14 cellular contexts compared by ENCODE assay signal in genomic region chr2:45852450-45853150, GRCh38.
A peak's percentile ranks its signal among the peaks of the same experiment; 100 is the strongest.
DNase-seq lines count a peak whose midpoint lies in the region; ATAC-seq lines count a peak whose summit lies in the region.
"Had no signal": no experiment of that assay in that cellular context is flagged by ENCODE, and none has a peak within 500 bp of the region (broad histone marks: within the 10 kb centered on the region; RNA-seq: fewer than 3 reads in every experiment).

No MANE protein-coding gene starts in this region.

- H3K9me3 Mint-ChIP-seq in stimulated activated memory B cell treated with anti-CD40 and anti-IgM and Interleukin-4, amounts not matched to agents 10 μg/mL and 1 μg/mL and 100 μg/mL, for 72 hours = peaks cover 3% of the 10 kb centered on the region

- DNase-seq in NCI-H146 (lab: John Stamatoyannopoulos, UW) (peak; percentile 87), NCI-H146 treated with DMSO at 0.1 percent for 48 hours (lab: John Stamatoyannopoulos, UW; ENCODE audit: unreplicated experiment) (no peak), NCI-H2227 treated with DMSO at 0.1 percent for 48 hours (lab: John Stamatoyannopoulos, UW) (no peak), NCI-H2227 (lab: John Stamatoyannopoulos, UW; ENCODE audit: unreplicated experiment) (no peak)
- DNase-seq: 8988T, Caco-2, cortex of kidney, GOT3, NCI-H1092 treated with DMSO at 0.1 percent for 48 hours, ovary had no signal

- H3K27me3 Mint-ChIP-seq in stimulated activated memory B cell treated with anti-CD40 and anti-IgM and Interleukin-4, amounts not matched to agents 10 μg/mL and 1 μg/mL and 100 μg/mL, for 72 hours = no peaks in the 10 kb centered on the region

- H3K4me3 Mint-ChIP-seq in stimulated activated memory B cell treated with anti-CD40 and anti-IgM and Interleukin-4, amounts not matched to agents 10 μg/mL and 1 μg/mL and 100 μg/mL, for 72 hours = no peak overlapping the region

- peaks cover 64% of the 10 kb centered on the region for H3K4me1 Mint-ChIP-seq in stimulated activated memory B cell treated with anti-CD40 and anti-IgM and Interleukin-4, amounts not matched to agents 10 μg/mL and 1 μg/mL and 100 μg/mL, for 72 hours

- peak; percentile 83 for ATAC-seq in HG02678 (IDR thresholded peaks at IDR 0.05; ENCODE audit: unreplicated experiment)
- ATAC-seq in HG03520 (IDR thresholded peaks at IDR 0.05; ENCODE audit: unreplicated experiment) = peak; percentile 74
- peak; percentile 88 for ATAC-seq in stimulated activated memory B cell treated with anti-CD40 and anti-IgM and Interleukin-4, amounts not matched to agents 10 μg/mL and 1 μg/mL and 100 μg/mL, for 72 hours
- no peak for ATAC-seq in GM21526 (IDR thresholded peaks at IDR 0.05; ENCODE audit: low FRiP score, unreplicated experiment)

- peak overlapping the region; percentile 52 for H3K27ac Mint-ChIP-seq in stimulated activated memory B cell treated with anti-CD40 and anti-IgM and Interleukin-4, amounts not matched to agents 10 μg/mL and 1 μg/mL and 100 μg/mL, for 72 hours

- H3K36me3 Mint-ChIP-seq in stimulated activated memory B cell treated with anti-CD40 and anti-IgM and Interleukin-4, amounts not matched to agents 10 μg/mL and 1 μg/mL and 100 μg/mL, for 72 hours = peaks cover 30% of the 10 kb centered on the region
